ENCODE assay signal across 8 cellular contexts in the genomic region with DNA sequence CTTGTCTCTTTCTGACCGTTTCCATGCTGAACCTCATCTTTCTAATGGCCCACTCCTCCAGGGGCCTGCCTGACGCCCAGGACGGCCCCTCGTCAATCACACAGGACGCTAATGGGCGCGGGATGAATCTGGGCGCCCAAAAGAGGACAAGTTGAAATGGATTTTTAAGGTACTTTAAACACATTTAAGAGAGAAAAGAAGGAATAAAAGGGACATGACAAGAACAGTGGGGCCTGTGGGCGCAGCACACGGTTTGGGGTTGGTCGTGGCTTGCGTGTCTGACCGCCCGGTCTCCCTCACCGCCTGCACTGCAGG. TPM values are rescaled to one million over a fixed set of nuclear protein-coding genes. Genes with fewer than 3 reads are reported as not detected.
DNase-seq lines count a peak whose midpoint lies in the region; FAIRE-seq and TF ChIP-seq lines count a peak whose summit lies in the region.

No MANE protein-coding gene starts in this region.

- H2BK12ac ChIP-seq in H1 (ENCODE audit: low read depth, low read length): no peak overlapping the region

- no peak overlapping the region for H3K27ac ChIP-seq in H1 (ENCODE audit: low read depth, low read length)

- peak overlapping the region; percentile 84 for H3K4me3 ChIP-seq in GM12865 (ENCODE audit: low read depth, low read length)
- H3K4me3 ChIP-seq in Jurkat, Clone E6-1 (ENCODE audit: low read length): peak overlapping the region; percentile 82
- peak overlapping the region; percentile 70 to 79 (median 77) for H3K4me3 ChIP-seq in H1 (ENCODE audit: extremely low read depth in 1 of 4, insufficient read depth in 2 of 4, low read depth in 3 of 4, low read length in 4 of 4)
- peak overlapping the region; percentile 73 for H3K4me3 ChIP-seq in neuron (ENCODE audit: low read length)

- H3K79me1 ChIP-seq in H1 (ENCODE audit: low read depth, low read length): peaks cover 20% of the 10 kb centered on the region

- peak overlapping the region; percentile 90 for H3K18ac ChIP-seq in H1 (ENCODE audit: extremely low read depth, low read length)

- CTCF ChIA-PET in H1 (lab: Charles Lee; ENCODE audit: partially characterized antibody): no interaction called here

- no peak overlapping the region for H2AK5ac ChIP-seq in H1 (ENCODE audit: low read depth, low read length)

- peak overlapping the region; percentile 92 for H4K8ac ChIP-seq in H1 (ENCODE audit: extremely low read depth, insufficient read depth, low read length)

- TF ChIP-seq POLR2A in H1 (IDR thresholded peaks at IDR 0.05; ENCODE audit: control extremely low read depth in 1 of 2, low read depth in 2 of 2, low read length in 2 of 2): no peak

- peak overlapping the region; percentile 12; the same call in 1 of the 2 replicates for H2AFZ ChIP-seq in H1 (ENCODE audit: low read length)
- peak overlapping the region; percentile 98 for H2AFZ ChIP-seq in neuron (ENCODE audit: low read depth, low read length)

- H3K56ac ChIP-seq in H1 (replicated peaks; ENCODE audit: insufficient read length, low read depth, low read length): peak overlapping the region; percentile 62

- DNase-seq in GM12865 (ENCODE audit: low read depth) (no peak), H1 (ENCODE audit: low read depth in 1 of 2, low spot score in 2 of 2) (no peak), NCI-H2029 (lab: John Stamatoyannopoulos, UW) (no peak), C1 segment of cervical spinal cord (lab: John Stamatoyannopoulos, UW) (no peak), GF-D8 (lab: John Stamatoyannopoulos, UW) (no peak), NCI-H82 treated with DMSO at 0.1 percent for 48 hours (lab: John Stamatoyannopoulos, UW; ENCODE audit: unreplicated experiment) (no peak)
- DNase-seq in Jurkat, Clone E6-1 (ENCODE audit: low read depth, low spot score): no peak

- H2BK15ac ChIP-seq in H1 (ENCODE audit: low read length): 0 out of 2 replicates have a peak overlapping the region, but pooled peaks have one; percentile 46

- H4K91ac ChIP-seq in H1 (replicated peaks; ENCODE audit: insufficient read length, low read length): no peak overlapping the region

- TF ChIP-seq EP300 in H1 (IDR thresholded peaks at IDR 0.05; ENCODE audit: borderline replicate concordance in 1 of 2, low read depth in 2 of 2, low read length in 2 of 2): no peak

- H3K4me1 ChIP-seq in H1 (replicated peaks in 1 of 4; ENCODE audit: control insufficient read depth in 3 of 4, insufficient read depth in 4 of 4, low read length in 3 of 4) (peaks cover 0 to 15% (median 5%) of the 10 kb centered on the region in 4 experiments; a peak in 5 of 7 replicates), neuron (ENCODE audit: insufficient read depth, low read length) (peaks cover 15% of the 10 kb centered on the region)

- H2BK5ac ChIP-seq in H1 (ENCODE audit: low read depth, low read length): peak overlapping the region; percentile 75; the same call in 1 of the 2 replicates

- no peak overlapping the region for H2BK120ac ChIP-seq in H1 (replicated peaks; ENCODE audit: low read depth, low read length)

- WGBS in H1 (ENCODE audit: extremely low coverage in 1 of 2, insufficient coverage in 1 of 2, insufficient read length in 1 of 2, insufficient replicate concordance in 2 of 2, low coverage in 1 of 2, low lambda C conversion rate in 2 of 2, missing lambda C conversion rate in 1 of 2), 2 experiments: 29% methylated on average over 15 of the region's 15 CpGs; no CpG with 5 or more reads in 1 of the 2 experiments

- H3K4ac ChIP-seq in H1 (replicated peaks; ENCODE audit: insufficient read length, low read depth, low read length): peak overlapping the region; percentile 63

- H4K20me1 ChIP-seq in H1 (replicated peaks in 1 of 2; ENCODE audit: control insufficient read depth in 1 of 2, insufficient read depth in 2 of 2, low read length in 2 of 2): peaks cover 10 to 18% of the 10 kb centered on the region in 2 experiments

- peak overlapping the region; percentile 53 for H4K5ac ChIP-seq in H1 (ENCODE audit: insufficient read length, low read depth, low read length)

- peak overlapping the region in 3 of 4 experiments; percentile 52 to 64 (median 62); a peak in 5 of 7 replicates for H3K9ac ChIP-seq in H1 (replicated peaks in 1 of 4; ENCODE audit: extremely low read depth in 1 of 4, low read depth in 3 of 4, low read length in 3 of 4)

- H3K23me2 ChIP-seq in H1 (ENCODE audit: low read depth, low read length): peaks cover 12% of the 10 kb centered on the region; the same call in 1 of the 2 replicates

- H3K4me2 ChIP-seq in H1 (ENCODE audit: insufficient read depth in 1 of 2, low read depth in 2 of 2, low read length in 2 of 2): peak overlapping the region; percentile 56 to 84

- no peak overlapping the region for H3K14ac ChIP-seq in H1 (ENCODE audit: insufficient read length)

- no peak overlapping the region for H2BK20ac ChIP-seq in H1 (ENCODE audit: low read length)

- H3K36me3 ChIP-seq in H1 (ENCODE audit: control insufficient read depth in 2 of 4, insufficient read depth in 4 of 4, low read length in 3 of 4): no peaks in the 10 kb centered on the region
- peaks cover 5% of the 10 kb centered on the region for H3K36me3 ChIP-seq in neuron (ENCODE audit: insufficient read depth, low read length)

- peaks cover 10 to 40% of the 10 kb centered on the region in 2 experiments; a peak in 3 of 4 replicates for H3K79me2 ChIP-seq in H1 (ENCODE audit: control insufficient read depth in 1 of 2, insufficient read depth in 2 of 2, low read length in 2 of 2)

- no peak for TF ChIP-seq CTCF in GM12865 (IDR thresholded peaks at IDR 0.05; ENCODE audit: insufficient read depth, low read depth, low read length, missing control alignments)
- no peak for TF ChIP-seq CTCF in H1 (IDR thresholded peaks at IDR 0.05; ENCODE audit: control extremely low read depth in 1 of 3, insufficient read depth in 1 of 3, low read depth in 1 of 3, low read length in 3 of 3)

- POLR2A ChIA-PET in H1 (lab: Charles Lee; ENCODE audit: partially characterized antibody): no interaction called here

- FAIRE-seq in H1 (lab: Jason Lieb, UNC): no peak

- H3K27me3 ChIP-seq in H1 (replicated peaks in 1 of 4; ENCODE audit: control insufficient read depth in 3 of 4, extremely low read depth in 1 of 4, insufficient read depth in 3 of 4, low read length in 3 of 4) (no peaks in the 10 kb centered on the region), neuron (ENCODE audit: insufficient read depth, low read length) (no peaks in the 10 kb centered on the region)

- H3K9me3 ChIP-seq in H1 (ENCODE audit: insufficient read depth in 2 of 2, low read depth in 1 of 2, low read length in 1 of 2) (no peaks in the 10 kb centered on the region), neuron (ENCODE audit: low read length) (peaks cover 10% of the 10 kb centered on the region)

- TF ChIP-seq RAD21 in H1 (IDR thresholded peaks at IDR 0.05 in 1 of 2, conservative IDR thresholded peaks at IDR 0.05 in 1 of 2; ENCODE audit: low read depth in 2 of 2, low read length in 2 of 2): no peak

- H3K23ac ChIP-seq in H1 (ENCODE audit: insufficient read length): no peak overlapping the region

TF ChIP-seq in H1, 55 proteins besides CTCF, POLR2A, EP300 and RAD21 (continues in another document):
- no peak for TF ChIP-seq POLR2AphosphoS5 (IDR thresholded peaks at IDR 0.05; ENCODE audit: low read depth, low read length)
- no peak for TF ChIP-seq ASH2L (IDR thresholded peaks at IDR 0.05; ENCODE audit: low read length)
- TF ChIP-seq, protein P1, sequence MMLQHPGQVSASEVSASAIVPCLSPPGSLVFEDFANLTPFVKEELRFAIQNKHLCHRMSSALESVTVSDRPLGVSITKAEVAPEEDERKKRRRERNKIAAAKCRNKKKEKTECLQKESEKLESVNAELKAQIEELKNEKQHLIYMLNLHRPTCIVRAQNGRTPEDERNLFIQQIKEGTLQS (IDR thresholded peaks at IDR 0.05; ENCODE audit: insufficient read depth, low read depth, low read length): no peak
- TF ChIP-seq YY1 (IDR thresholded peaks at IDR 0.05; ENCODE audit: low read depth, low read length): no peak
- TF ChIP-seq, protein P2, sequence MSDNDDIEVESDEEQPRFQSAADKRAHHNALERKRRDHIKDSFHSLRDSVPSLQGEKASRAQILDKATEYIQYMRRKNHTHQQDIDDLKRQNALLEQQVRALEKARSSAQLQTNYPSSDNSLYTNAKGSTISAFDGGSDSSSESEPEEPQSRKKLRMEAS (IDR thresholded peaks at IDR 0.05): no peak
- no peak for TF ChIP-seq BACH1 (IDR thresholded peaks at IDR 0.05; ENCODE audit: low read length)
- TF ChIP-seq CTBP2 (IDR thresholded peaks at IDR 0.05; ENCODE audit: borderline replicate concordance, insufficient read depth, insufficient read length, low read length): no peak
- no peak for TF ChIP-seq SP2 (IDR thresholded peaks at IDR 0.05; ENCODE audit: low read length)
- TF ChIP-seq TEAD4 (IDR thresholded peaks at IDR 0.05; ENCODE audit: low read depth, low read length): no peak
- no peak for TF ChIP-seq PHF8 (conservative IDR thresholded peaks at IDR 0.05; ENCODE audit: low read depth, low read length)
- TF ChIP-seq SAP30 (IDR thresholded peaks at IDR 0.05; ENCODE audit: insufficient read depth, insufficient replicate concordance, low read length): no peak
- TF ChIP-seq CREB1 (IDR thresholded peaks at IDR 0.05): no peak
- TF ChIP-seq, protein P3, sequence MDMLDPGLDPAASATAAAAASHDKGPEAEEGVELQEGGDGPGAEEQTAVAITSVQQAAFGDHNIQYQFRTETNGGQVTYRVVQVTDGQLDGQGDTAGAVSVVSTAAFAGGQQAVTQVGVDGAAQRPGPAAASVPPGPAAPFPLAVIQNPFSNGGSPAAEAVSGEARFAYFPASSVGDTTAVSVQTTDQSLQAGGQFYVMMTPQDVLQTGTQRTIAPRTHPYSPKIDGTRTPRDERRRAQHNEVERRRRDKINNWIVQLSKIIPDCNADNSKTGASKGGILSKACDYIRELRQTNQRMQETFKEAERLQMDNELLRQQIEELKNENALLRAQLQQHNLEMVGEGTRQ (IDR thresholded peaks at IDR 0.05; ENCODE audit: low read length): no peak
- no peak for TF ChIP-seq RBBP5 (IDR thresholded peaks at IDR 0.05; ENCODE audit: borderline replicate concordance, low read depth, low read length)
- TF ChIP-seq TAF1 (IDR thresholded peaks at IDR 0.05; ENCODE audit: low read depth, low read length): no peak
- no peak for TF ChIP-seq BRCA1 (IDR thresholded peaks at IDR 0.05; ENCODE audit: low read depth, low read length)

RNA-seq across cellular contexts. Expression of gene UBE2F, which starts 0.6 kb away (rescaled TPM):
- 88.2 TPM for polyA plus RNA-seq in Jurkat, Clone E6-1 (2012; ENCODE audit: insufficient read depth, insufficient read length)
- total RNA-seq in H1 (2021; fragmentation: NEBNext Ultra II Directional; extraction: Animal tissue kit (Norgen Biotek cat#: 25700)): 59.8 and 61.9 TPM in 2 replicates
- 43.3 and 48.4 TPM in 2 replicates for polyA plus RNA-seq in H1 (2011; rRNA removed)
- polyA plus RNA-seq in H1 (2011; cell fraction: cytosol; rRNA removed): 53.0 TPM
- 14.5 TPM for polyA plus RNA-seq in H1 (2011; cell fraction: nucleus; rRNA removed)
- 49.4 to 67.6 TPM (median 53.8 TPM) in 4 replicates for polyA plus RNA-seq in H1 (2012, experiment 1 of 2)
- 27.7 TPM for polyA plus RNA-seq in H1 (2012, experiment 2 of 2)
- polyA plus RNA-seq in H1 (2013, experiment 1 of 2): 37.6 TPM
- polyA plus RNA-seq in H1 (2013, experiment 2 of 2): 39.2 TPM
- polyA minus RNA-seq in H1 (2011; rRNA and poly(A)+ RNA removed): 15.2 and 25.1 TPM in 2 replicates
- 26.3 TPM for polyA minus RNA-seq in H1 (2011; cell fraction: cytosol; rRNA and poly(A)+ RNA removed)
- polyA minus RNA-seq in H1 (2011; cell fraction: nucleus; rRNA and poly(A)+ RNA removed): 26.5 TPM
